ENCODE assay signal across 8 cellular contexts in genomic region chr2:129877289-129877741, GRCh38.
A peak's percentile ranks its signal among the peaks of the same experiment; 100 is the strongest.
DNase-seq lines count a peak whose midpoint lies in the region; ATAC-seq, FAIRE-seq and TF ChIP-seq lines count a peak whose summit lies in the region.

No MANE protein-coding gene starts in this region.

- no peak overlapping the region for H2BK20ac ChIP-seq in H1 (ENCODE audit: low read length)

- H4K20me1 ChIP-seq in H1 (replicated peaks in 1 of 2; ENCODE audit: control insufficient read depth in 1 of 2, insufficient read depth in 2 of 2, low read length in 2 of 2), result no peaks in the 10 kb centered on the region

- H4K91ac ChIP-seq in H1 (replicated peaks; ENCODE audit: insufficient read length, low read length), result no peak overlapping the region

- peak; percentile 27 for DNase-seq in AG04450 (ENCODE audit: low read depth, low spot score)
- peak; percentile 85 for DNase-seq in NCI-H69 (lab: John Stamatoyannopoulos, UW)
- DNase-seq in activated CD8-positive, alpha-beta memory T cell treated with anti-CD3 and anti-CD28 coated beads for 48 hours (ENCODE audit: low read depth in 2 of 3, low spot score in 2 of 3), result peak; percentile 49 to 62 (median 53)
- peak; percentile 46 to 83 for DNase-seq in H1 (ENCODE audit: low read depth in 1 of 2, low spot score in 2 of 2)
- peak; percentile 93 for DNase-seq in mesendoderm
- DNase-seq in stimulated activated CD8-positive, alpha-beta memory T cell treated with anti-CD3 and anti-CD28 coated beads, Interleukin-12 subunit alpha, Interleukin-12 subunit beta, amount 100 ng/mL, for 1 hour (ENCODE audit: low read depth), result peak; percentile 70

- no peak overlapping the region for H2BK15ac ChIP-seq in H1 (ENCODE audit: low read length)
- no peak overlapping the region for H2BK15ac ChIP-seq in mesendoderm (replicated peaks; ENCODE audit: low read depth)

- H3K56ac ChIP-seq in H1 (replicated peaks; ENCODE audit: insufficient read length, low read depth, low read length) (no peak overlapping the region), mesendoderm (ENCODE audit: low read length) (peak overlapping the region; percentile 89)

- H3K4me3 ChIP-seq in AG04450 (ENCODE audit: low read depth, low read length), result peak overlapping the region; percentile 72
- H3K4me3 ChIP-seq in H1 (ENCODE audit: extremely low read depth in 1 of 4, insufficient read depth in 2 of 4, low read depth in 3 of 4, low read length in 4 of 4), result peak overlapping the region; percentile 79 to 89 (median 86)
- H3K4me3 ChIP-seq in mesendoderm (ENCODE audit: low read length), result peak overlapping the region; percentile 91

- peak overlapping the region in 1 of 4 experiments; percentile 70; a peak in 3 of 7 replicates for H3K9ac ChIP-seq in H1 (replicated peaks in 1 of 4; ENCODE audit: extremely low read depth in 1 of 4, low read depth in 3 of 4, low read length in 3 of 4)
- peak overlapping the region; percentile 92 for H3K9ac ChIP-seq in mesendoderm (ENCODE audit: low read length)

- ATAC-seq in GM19023 (IDR thresholded peaks at IDR 0.05; ENCODE audit: unreplicated experiment), result peak; percentile 79
- peak; percentile 73 for ATAC-seq in HG03175 (IDR thresholded peaks at IDR 0.05; ENCODE audit: unreplicated experiment)

- 5% methylated on average over 10 of the region's 20 CpGs; no CpG with 5 or more reads in 1 of the 2 experiments for WGBS in H1 (ENCODE audit: extremely low coverage in 1 of 2, insufficient coverage in 1 of 2, insufficient read length in 1 of 2, insufficient replicate concordance in 2 of 2, low coverage in 1 of 2, low lambda C conversion rate in 2 of 2, missing lambda C conversion rate in 1 of 2), 2 experiments
- WGBS in mesendoderm (ENCODE audit: extremely low coverage, insufficient coverage, low lambda C conversion rate), result no CpG with 5 or more reads among the region's 20 CpGs

- CTCF ChIA-PET in AG04450 (lab: Charles Lee), result no interaction called here
- CTCF ChIA-PET in H1 (lab: Charles Lee; ENCODE audit: partially characterized antibody), result interaction anchor here (2.3 to 2.5 kb wide), 2 partner anchors 46 kb away, joined by 8 to 15 read pairs; no protein-coding TSS in a partner anchor

- no peak for TF ChIP-seq RAD21 in H1 (IDR thresholded peaks at IDR 0.05 in 1 of 2, conservative IDR thresholded peaks at IDR 0.05 in 1 of 2; ENCODE audit: low read depth in 2 of 2, low read length in 2 of 2)

- no peak overlapping the region for H3K14ac ChIP-seq in H1 (ENCODE audit: insufficient read length)

- H3K9me3 ChIP-seq in AG04450 (ENCODE audit: control insufficient read depth, insufficient read depth, low read length) (no peaks in the 10 kb centered on the region; the same call in 1 of the 2 replicates), H1 (ENCODE audit: insufficient read depth in 2 of 2, low read depth in 1 of 2, low read length in 1 of 2) (no peaks in the 10 kb centered on the region; a peak in 1 of 4 replicates)

- no peak overlapping the region for H3K23ac ChIP-seq in H1 (ENCODE audit: insufficient read length)
- H3K23ac ChIP-seq in mesendoderm (ENCODE audit: low read length), result no peak overlapping the region

- H4K8ac ChIP-seq in H1 (ENCODE audit: extremely low read depth, insufficient read depth, low read length) (peak overlapping the region; percentile 47; the same call in 1 of the 2 replicates), mesendoderm (ENCODE audit: low read depth, low read length) (no peak overlapping the region)

- H2BK120ac ChIP-seq in H1 (replicated peaks; ENCODE audit: low read depth, low read length) (no peak overlapping the region), mesendoderm (ENCODE audit: low read depth, low read length) (no peak overlapping the region)

- H3K36me3 ChIP-seq in H1 (ENCODE audit: control insufficient read depth in 2 of 4, insufficient read depth in 4 of 4, low read length in 3 of 4) (no peaks in the 10 kb centered on the region), mesendoderm (ENCODE audit: control insufficient read depth, insufficient read depth, low read length) (no peaks in the 10 kb centered on the region)

- H3K23me2 ChIP-seq in H1 (ENCODE audit: low read depth, low read length), result no peaks in the 10 kb centered on the region

- no peaks in the 10 kb centered on the region for H3K27me3 ChIP-seq in AG04450 (ENCODE audit: control insufficient read depth, insufficient read depth, low read length)
- no peaks in the 10 kb centered on the region for H3K27me3 ChIP-seq in H1 (replicated peaks in 1 of 4; ENCODE audit: control insufficient read depth in 3 of 4, extremely low read depth in 1 of 4, insufficient read depth in 3 of 4, low read length in 3 of 4)
- H3K27me3 ChIP-seq in mesendoderm (ENCODE audit: insufficient read depth, low read length, poor library complexity), result no peaks in the 10 kb centered on the region

- H3K4ac ChIP-seq in H1 (replicated peaks; ENCODE audit: insufficient read length, low read depth, low read length), result no peak overlapping the region
- no peak overlapping the region for H3K4ac ChIP-seq in mesendoderm (ENCODE audit: low read depth, low read length)

- TF ChIP-seq POLR2A in H1 (IDR thresholded peaks at IDR 0.05; ENCODE audit: control extremely low read depth in 1 of 2, low read depth in 2 of 2, low read length in 2 of 2), result no peak

- no peak for FAIRE-seq in H1 (lab: Jason Lieb, UNC)

- H3K79me2 ChIP-seq in H1 (ENCODE audit: control insufficient read depth in 1 of 2, insufficient read depth in 2 of 2, low read length in 2 of 2) (no peaks in the 10 kb centered on the region), mesendoderm (ENCODE audit: control insufficient read depth, insufficient read depth, low read length) (no peaks in the 10 kb centered on the region)

- H2BK12ac ChIP-seq in H1 (ENCODE audit: low read depth, low read length), result no peak overlapping the region

- H3K27ac ChIP-seq in AG04450 (ENCODE audit: low read depth, low read length), result no peak overlapping the region
- no peak overlapping the region for H3K27ac ChIP-seq in H1 (ENCODE audit: low read depth, low read length)
- H3K27ac ChIP-seq in mesendoderm (ENCODE audit: low read depth, low read length), result no peak overlapping the region

- no peak for TF ChIP-seq CTCF in AG04450 (IDR thresholded peaks at IDR 0.05; ENCODE audit: low read depth, low read length)
- TF ChIP-seq CTCF in H1 (IDR thresholded peaks at IDR 0.05; ENCODE audit: control extremely low read depth in 1 of 3, insufficient read depth in 1 of 3, low read depth in 1 of 3, low read length in 3 of 3), result no peak

- H2AFZ ChIP-seq in H1 (ENCODE audit: low read length), result peak overlapping the region; percentile 96; the same call in 1 of the 2 replicates

- peak overlapping the region; percentile 88; the same call in 1 of the 2 replicates for H3K18ac ChIP-seq in H1 (ENCODE audit: extremely low read depth, low read length)
- no peak overlapping the region for H3K18ac ChIP-seq in mesendoderm (ENCODE audit: low read length)

- POLR2A ChIA-PET in AG04450 (lab: Yijun Ruan, JAX), result no interaction called here
- POLR2A ChIA-PET in H1 (lab: Charles Lee; ENCODE audit: partially characterized antibody), result no interaction called here

- peak overlapping the region; percentile 24 for H4K5ac ChIP-seq in H1 (ENCODE audit: insufficient read length, low read depth, low read length)
- no peak overlapping the region for H4K5ac ChIP-seq in mesendoderm (ENCODE audit: low read length)

- no peaks in the 10 kb centered on the region; a peak in 2 of 7 replicates for H3K4me1 ChIP-seq in H1 (replicated peaks in 1 of 4; ENCODE audit: control insufficient read depth in 3 of 4, insufficient read depth in 4 of 4, low read length in 3 of 4)
- no peaks in the 10 kb centered on the region for H3K4me1 ChIP-seq in mesendoderm (ENCODE audit: control insufficient read depth, low read depth, low read length)

- H2AK5ac ChIP-seq in H1 (ENCODE audit: low read depth, low read length) (no peak overlapping the region), mesendoderm (ENCODE audit: low read length) (no peak overlapping the region)

- TF ChIP-seq EP300 in H1 (IDR thresholded peaks at IDR 0.05; ENCODE audit: borderline replicate concordance in 1 of 2, low read depth in 2 of 2, low read length in 2 of 2), result no peak

- H3K79me1 ChIP-seq in H1 (ENCODE audit: low read depth, low read length) (no peaks in the 10 kb centered on the region), mesendoderm (ENCODE audit: low read length) (no peaks in the 10 kb centered on the region)

- H3K4me2 ChIP-seq in H1 (ENCODE audit: insufficient read depth in 1 of 2, low read depth in 2 of 2, low read length in 2 of 2) (peak overlapping the region; percentile 69 to 86), mesendoderm (ENCODE audit: low read length) (peak overlapping the region; percentile 79)

- H2BK5ac ChIP-seq in H1 (ENCODE audit: low read depth, low read length) (no peak overlapping the region; the same call in 1 of the 2 replicates), mesendoderm (ENCODE audit: low read length) (no peak overlapping the region)

TF ChIP-seq in H1, 55 proteins besides CTCF, POLR2A, EP300 and RAD21 (continues in another document):
- TF ChIP-seq CBX8 (IDR thresholded peaks at IDR 0.05; ENCODE audit: borderline replicate concordance, low read depth, low read length) (no peak), KDM1A (IDR thresholded peaks at IDR 0.05; ENCODE audit: borderline replicate concordance, low read length) (no peak), PHF8 (conservative IDR thresholded peaks at IDR 0.05; ENCODE audit: low read depth, low read length) (peak; percentile 16; the same call in 1 of the 2 replicates), USF2 (IDR thresholded peaks at IDR 0.05; ENCODE audit: low read length) (peak; percentile 88), RXRA (IDR thresholded peaks at IDR 0.05; ENCODE audit: insufficient read depth, low read depth, low read length) (no peak), BCL11A (IDR thresholded peaks at IDR 0.05; ENCODE audit: low read depth in 2 of 2, low read length in 2 of 2) (no peak), FOSL1 (IDR thresholded peaks at IDR 0.05; ENCODE audit: insufficient read depth, low read depth, low read length) (no peak), EGR1 (IDR thresholded peaks at IDR 0.05; ENCODE audit: borderline replicate concordance, low read depth, low read length) (no peak), TAF7 (optimal IDR thresholded peaks at IDR 0.05; ENCODE audit: borderline replicate concordance, low read depth, low read length) (no peak), GABPA (IDR thresholded peaks at IDR 0.05; ENCODE audit: borderline replicate concordance, insufficient read depth, low read length) (no peak)

Comparison
In these comparisons a context has a peak if more than half of its experiments do, and no peak if none do; other contexts are left out.
1. DNase-seq: peak in every context shown above with its lines; median percentile 93 in mesendoderm; 85 in NCI-H69; 70 in stimulated activated CD8-positive, alpha-beta memory T cell treated with anti-CD3 and anti-CD28 coated beads, Interleukin-12 subunit alpha, Interleukin-12 subunit beta, amount 100 ng/mL, for 1 hour; 64 in H1; 53 in activated CD8-positive, alpha-beta memory T cell treated with anti-CD3 and anti-CD28 coated beads for 48 hours; 27 in AG04450.